18 cellular contexts compared by ENCODE assay signal in the genomic region with DNA sequence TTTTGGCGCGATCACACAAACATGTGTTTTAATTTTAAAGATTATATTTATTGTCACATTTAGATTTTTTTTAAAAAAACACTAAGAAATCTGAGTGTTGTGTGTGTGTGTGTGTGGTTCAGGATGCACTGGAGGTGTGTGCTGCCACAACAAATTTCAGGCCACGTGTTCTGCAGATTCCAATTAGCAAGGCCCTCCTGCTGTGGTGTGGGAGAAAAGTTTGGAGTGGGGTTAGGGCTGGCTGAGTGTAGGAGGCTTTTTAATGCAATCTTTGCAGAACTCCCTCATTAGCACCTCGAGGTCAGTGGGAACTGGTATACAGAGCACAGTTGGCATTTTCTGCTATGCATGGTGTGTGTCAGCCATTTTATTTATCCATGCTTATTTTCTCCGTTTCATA.
"Had no signal": no experiment of that assay in that cellular context is flagged by ENCODE, and none has a peak within 500 bp of the region (broad histone marks: within the 10 kb centered on the region; RNA-seq: fewer than 3 reads in every experiment).

No MANE protein-coding gene starts in this region.

- H3K27me3 Mint-ChIP-seq: T-helper 17 cell had no signal

- H3K4me3 ChIP-seq: adrenal gland, esophagus squamous epithelium, left ventricle myocardium inferior, psoas muscle, stomach, thoracic aorta had no signal

- DNase-seq: activated CD4-positive, alpha-beta T cell treated with anti-CD3 and anti-CD28 coated beads for 4 hours; activated CD8-positive, alpha-beta memory T cell treated with anti-CD3 and anti-CD28 coated beads, Interleukin-2, amount 50 U/mL, for 4 hours; activated CD8-positive, alpha-beta T cell treated with anti-CD3 and anti-CD28 coated beads, Interleukin-2, amount 10 ng/mL, durations not matched to agents 7 days and 5 days; activated effector memory CD4-positive, alpha-beta T cell treated with anti-CD3 and anti-CD28 coated beads, Interleukin-2, amount 50 U/mL, for 16 hours; activated T-cell treated with anti-CD3 and anti-CD28 coated beads, Interleukin-2, amount 50 U/mL, for 48 hours; adrenal gland; caudate nucleus; esophagus squamous epithelium; hippocampal formation; kidney; left ventricle myocardium inferior; natural killer cell; psoas muscle; stomach; T-helper 17 cell had no signal

- H3K4me3 Mint-ChIP-seq: activated CD8-positive, alpha-beta T cell treated with anti-CD3 and anti-CD28 coated beads, Interleukin-2, amount 10 ng/mL, durations not matched to agents 7 days and 5 days; activated naive CD4-positive, alpha-beta T cell treated with anti-CD3 and anti-CD28 coated beads, Interleukin-2, amount 50 U/mL, for 24 hours; natural killer cell; T-helper 17 cell had no signal

- H3K27ac Mint-ChIP-seq: activated CD8-positive, alpha-beta T cell treated with anti-CD3 and anti-CD28 coated beads, Interleukin-2, amount 10 ng/mL, durations not matched to agents 7 days and 5 days; activated naive CD4-positive, alpha-beta T cell treated with anti-CD3 and anti-CD28 coated beads, Interleukin-2, amount 50 U/mL, for 24 hours; natural killer cell; T-helper 17 cell had no signal

- H3K27me3 ChIP-seq: adrenal gland, esophagus squamous epithelium, stomach had no signal

- H3K36me3 Mint-ChIP-seq: activated naive CD4-positive, alpha-beta T cell treated with anti-CD3 and anti-CD28 coated beads, Interleukin-2, amount 50 U/mL, for 24 hours; natural killer cell had no signal

- H3K9me3 ChIP-seq: adrenal gland, esophagus squamous epithelium, left ventricle myocardium inferior, psoas muscle, stomach, thoracic aorta had no signal

- H3K27ac ChIP-seq: adrenal gland, esophagus squamous epithelium, left ventricle myocardium inferior, psoas muscle, stomach, thoracic aorta had no signal

- H3K9me3 Mint-ChIP-seq: activated naive CD4-positive, alpha-beta T cell treated with anti-CD3 and anti-CD28 coated beads, Interleukin-2, amount 50 U/mL, for 24 hours; natural killer cell had no signal

- H3K4me1 ChIP-seq: adrenal gland, esophagus squamous epithelium, left ventricle myocardium inferior, psoas muscle, stomach had no signal

- H3K4me1 Mint-ChIP-seq: activated naive CD4-positive, alpha-beta T cell treated with anti-CD3 and anti-CD28 coated beads, Interleukin-2, amount 50 U/mL, for 24 hours; natural killer cell; T-helper 17 cell had no signal

- H3K36me3 ChIP-seq: adrenal gland, esophagus squamous epithelium, left ventricle myocardium inferior, stomach, thoracic aorta had no signal

- ATAC-seq: activated CD8-positive, alpha-beta T cell treated with anti-CD3 and anti-CD28 coated beads, Interleukin-2, amount 10 ng/mL, durations not matched to agents 7 days and 5 days; natural killer cell; psoas muscle; sciatic nerve; T-helper 17 cell had no signal
